Comparison of ENCODE assay signal across 2 cellular contexts in genomic region chr20:50635676-50636600, GRCh38.
TF ChIP-seq lines count a peak whose summit lies in the region.

No MANE protein-coding gene starts in this region.

TF ChIP-seq in WTC11, 78 proteins besides CTCF, POLR2A, EP300 and RAD21 (continued from another document):
- TF ChIP-seq ARID4B (CRISPR knock-in tag; IDR thresholded peaks at IDR 0.05; ENCODE audit: borderline replicate concordance) (no peak), ZNF532 (CRISPR knock-in tag; IDR thresholded peaks at IDR 0.05; ENCODE audit: borderline replicate concordance) (no peak), ZNF396 (CRISPR knock-in tag; IDR thresholded peaks at IDR 0.05; ENCODE audit: borderline replicate concordance) (no peak), JAZF1 (CRISPR knock-in tag; IDR thresholded peaks at IDR 0.05) (no peak), E2F5 (CRISPR knock-in tag; IDR thresholded peaks at IDR 0.05) (no peak), E2F1 (CRISPR knock-in tag; IDR thresholded peaks at IDR 0.05) (no peak), NFE2L1 (CRISPR knock-in tag; IDR thresholded peaks at IDR 0.05) (no peak), NFATC4 (CRISPR knock-in tag; IDR thresholded peaks at IDR 0.05) (no peak), USF2 (CRISPR knock-in tag; IDR thresholded peaks at IDR 0.05) (no peak), ZMAT4 (CRISPR knock-in tag; IDR thresholded peaks at IDR 0.05) (no peak), MXD4 (CRISPR knock-in tag; IDR thresholded peaks at IDR 0.05; ENCODE audit: borderline replicate concordance) (no peak), IRF2 (CRISPR knock-in tag; IDR thresholded peaks at IDR 0.05; ENCODE audit: borderline replicate concordance, low read depth) (no peak), CREB1 (CRISPR knock-in tag; IDR thresholded peaks at IDR 0.05) (no peak), ZNF423 (CRISPR knock-in tag; IDR thresholded peaks at IDR 0.05) (peak; percentile 29; the same call in 1 of the 2 replicates)

TF ChIP-seq in HepG2, 621 proteins besides CTCF, POLR2A, EP300 and RAD21 (continued from another document and continues in another):
- TF ChIP-seq DZIP1 (CRISPR knock-in tag; IDR thresholded peaks at IDR 0.05) (no peak), GRHL1 (CRISPR knock-in tag; conservative IDR thresholded peaks at IDR 0.05) (no peak), SMARCE1 (IDR thresholded peaks at IDR 0.05; ENCODE audit: borderline replicate concordance) (no peak), XRCC5 (optimal IDR thresholded peaks at IDR 0.05; ENCODE audit: low read length) (peak; percentile 99), ZNF605 (CRISPR knock-in tag; IDR thresholded peaks at IDR 0.05) (peak; percentile 84; the same call in 1 of the 2 replicates), JARID2 (CRISPR knock-in tag; IDR thresholded peaks at IDR 0.05; ENCODE audit: insufficient replicate concordance) (peak; percentile 10), FLYWCH1 (CRISPR knock-in tag; IDR thresholded peaks at IDR 0.05) (no peak), NFKB2 (CRISPR knock-in tag; IDR thresholded peaks at IDR 0.05; ENCODE audit: borderline replicate concordance) (peak; percentile 81), ZNF180 (CRISPR knock-in tag; IDR thresholded peaks at IDR 0.05; ENCODE audit: borderline replicate concordance, low read depth) (no peak), ZBTB20 (CRISPR knock-in tag; IDR thresholded peaks at IDR 0.05; ENCODE audit: borderline replicate concordance, low read depth) (0 out of 2 replicates have a peak, but pooled peaks have one; percentile 29), ETV6 (CRISPR knock-in tag; conservative IDR thresholded peaks at IDR 0.05) (no peak), ZNF317 (CRISPR knock-in tag; IDR thresholded peaks at IDR 0.05) (no peak), EED (CRISPR knock-in tag; IDR thresholded peaks at IDR 0.05) (0 out of 2 replicates have a peak, but pooled peaks have one; percentile 21), NFIB (CRISPR knock-in tag; IDR thresholded peaks at IDR 0.05; ENCODE audit: borderline replicate concordance) (peak; percentile 95; the same call in 1 of the 2 replicates), U2AF2 (IDR thresholded peaks at IDR 0.05; ENCODE audit: low read depth, low read length) (peak; percentile 62; the same call in 1 of the 2 replicates), ZNF709 (CRISPR knock-in tag; IDR thresholded peaks at IDR 0.05) (0 out of 2 replicates have a peak, but pooled peaks have one; percentile 61), ZKSCAN8 (CRISPR knock-in tag; IDR thresholded peaks at IDR 0.05; ENCODE audit: borderline replicate concordance) (0 out of 2 replicates have a peak, but pooled peaks have one; percentile 48), NFE2L2 (IDR thresholded peaks at IDR 0.05; ENCODE audit: low read length) (no peak), ZFP91 (CRISPR knock-in tag; IDR thresholded peaks at IDR 0.05; ENCODE audit: borderline replicate concordance) (peak; percentile 95), DMTF1 (CRISPR knock-in tag; IDR thresholded peaks at IDR 0.05) (no peak), ZC3H4 (CRISPR knock-in tag; IDR thresholded peaks at IDR 0.05; ENCODE audit: borderline replicate concordance) (no peak), TEF (CRISPR knock-in tag; IDR thresholded peaks at IDR 0.05) (no peak), CREBL2 (CRISPR knock-in tag; IDR thresholded peaks at IDR 0.05; ENCODE audit: borderline replicate concordance) (0 out of 2 replicates have a peak, but pooled peaks have one; percentile 56), ZNF747 (CRISPR knock-in tag; IDR thresholded peaks at IDR 0.05; ENCODE audit: borderline replicate concordance) (0 out of 2 replicates have a peak, but pooled peaks have one; percentile 59), ARNT (IDR thresholded peaks at IDR 0.05) (no peak), ZNF629 (CRISPR knock-in tag; conservative IDR thresholded peaks at IDR 0.05) (no peak), AGO2 (optimal IDR thresholded peaks at IDR 0.05; ENCODE audit: low read depth, low read length) (no peak), ZNF83 (CRISPR knock-in tag; IDR thresholded peaks at IDR 0.05; ENCODE audit: borderline replicate concordance) (no peak; the same call in 1 of the 2 replicates), ZNF576 (CRISPR knock-in tag; IDR thresholded peaks at IDR 0.05) (0 out of 2 replicates have a peak, but pooled peaks have one; percentile 4), SSRP1 (CRISPR knock-in tag; IDR thresholded peaks at IDR 0.05) (no peak; the same call in 1 of the 2 replicates), ZNF280B (CRISPR knock-in tag; IDR thresholded peaks at IDR 0.05; ENCODE audit: borderline replicate concordance) (0 out of 2 replicates have a peak, but pooled peaks have one; percentile 48), ZHX1 (CRISPR knock-in tag; IDR thresholded peaks at IDR 0.05; ENCODE audit: low read depth) (no peak), FOXC1 (CRISPR knock-in tag; IDR thresholded peaks at IDR 0.05; ENCODE audit: borderline replicate concordance) (no peak; the same call in 1 of the 2 replicates), SMARCC2 (IDR thresholded peaks at IDR 0.05) (no peak), ZNF552 (CRISPR knock-in tag; IDR thresholded peaks at IDR 0.05; ENCODE audit: borderline replicate concordance) (no peak), FOXO4 (CRISPR knock-in tag; conservative IDR thresholded peaks at IDR 0.05) (no peak), TOE1 (CRISPR knock-in tag; IDR thresholded peaks at IDR 0.05) (0 out of 2 replicates have a peak, but pooled peaks have one; percentile 79), ZNF253 (CRISPR knock-in tag; IDR thresholded peaks at IDR 0.05; ENCODE audit: borderline replicate concordance) (no peak)
